In the genomic region with DNA sequence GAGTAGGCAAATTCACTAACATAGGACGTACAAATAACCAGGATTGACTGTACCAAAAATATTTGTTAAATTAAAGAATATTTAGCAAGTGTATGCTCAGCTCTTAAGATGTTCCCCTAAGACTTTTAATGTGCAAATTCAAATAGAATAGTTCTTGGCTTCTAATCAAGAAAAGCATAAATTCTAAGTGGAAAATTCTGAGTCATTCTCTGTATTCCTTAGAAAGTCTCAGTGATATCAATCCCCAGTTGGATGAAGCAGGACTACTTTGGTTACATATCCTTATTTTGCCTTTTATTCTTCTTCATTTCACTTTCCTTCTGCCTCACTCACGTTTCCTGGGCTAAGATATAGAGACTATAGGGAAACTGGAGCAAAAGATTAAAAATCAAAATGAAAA, we compare ENCODE assay signal across 33 cellular contexts.
DNase-seq lines count a peak whose midpoint lies in the region; ATAC-seq, FAIRE-seq and TF ChIP-seq lines count a peak whose summit lies in the region.
"Had no signal": no experiment of that assay in that cellular context is flagged by ENCODE, and none has a peak within 500 bp of the region (broad histone marks: within the 10 kb centered on the region; RNA-seq: fewer than 3 reads in every experiment).

No MANE protein-coding gene starts in this region.

- H3K36me3 ChIP-seq in astrocyte (ENCODE audit: insufficient read depth, low read length) (no peaks in the 10 kb centered on the region), osteoblast (ENCODE audit: insufficient read depth, low read length) (no peaks in the 10 kb centered on the region), mucosa of descending colon (ENCODE audit: low read depth) (no peaks in the 10 kb centered on the region)
- H3K36me3 ChIP-seq in effector memory CD4-positive, alpha-beta T cell (ENCODE audit: control insufficient read depth, insufficient read depth, low read length), result no peaks in the 10 kb centered on the region
- H3K36me3 ChIP-seq: heart right ventricle, suprapubic skin, WERI-Rb-1 had no signal

- peak; percentile 15 for DNase-seq in GM03348 (ENCODE audit: low spot score)
- DNase-seq in astrocyte (ENCODE audit: low read depth), result peak; percentile 51
- DNase-seq in fibroblast of gingiva (ENCODE audit: low read depth), result peak; percentile 65
- peak; percentile 26 for DNase-seq in osteoblast (ENCODE audit: insufficient read length, low spot score, missing footprints)
- no peak for DNase-seq in AG08395 (ENCODE audit: low spot score)
- DNase-seq in mucosa of descending colon, result no peak
- DNase-seq in effector memory CD4-positive, alpha-beta T cell, result no peak
- no peak for DNase-seq in natural killer cell treated with Interleukin-12 subunit alpha and Interleukin-12 subunit beta and Interleukin-15 and Interleukin-18, amount 100 ng/mL, for 72 hours (ENCODE audit: low spot score)
- DNase-seq: activated CD4-positive, alpha-beta T cell treated with anti-CD3 and anti-CD28 coated beads for 48 hours; activated gamma-delta T cell treated with Interleukin-2 at 50 U/mL for 16 hours; activated naive CD8-positive, alpha-beta T cell treated with anti-CD3 and anti-CD28 coated beads, Interleukin-2, amount 50 U/mL, for 24 hours; activated T-cell treated with anti-CD3 and anti-CD28 coated beads, Interleukin-2, amount 50 U/mL, for 24 hours; Caco-2; cortex of kidney; GF-D8; heart right ventricle; NCI-H1105 treated with DMSO at 0.1 percent for 48 hours; NCI-H2029; NCI-H69; posterior cingulate gyrus; right cardiac atrium; SHP77 treated with DMSO at 0.1 percent for 48 hours; stimulated activated CD4-positive, alpha-beta T cell treated with anti-CD3 and anti-CD28 coated beads, Interleukin-4, amount 100 ng/mL, for 24 hours; SW 1271; T1000; WERI-Rb-1 had no signal

- H4K20me1 ChIP-seq in astrocyte (ENCODE audit: insufficient read depth, low read length), result no peaks in the 10 kb centered on the region
- no peaks in the 10 kb centered on the region for H4K20me1 ChIP-seq in osteoblast (ENCODE audit: insufficient read depth, low read length)

- no peaks in the 10 kb centered on the region for H3K27me3 ChIP-seq in astrocyte (ENCODE audit: insufficient read depth, low read length)
- H3K27me3 ChIP-seq in osteoblast (ENCODE audit: insufficient read depth, low read length), result no peaks in the 10 kb centered on the region
- H3K27me3 ChIP-seq in effector memory CD4-positive, alpha-beta T cell (replicated peaks; ENCODE audit: control insufficient read depth, insufficient read depth, low read length, poor library complexity, severe bottlenecking), result no peaks in the 10 kb centered on the region
- H3K27me3 ChIP-seq: heart right ventricle, suprapubic skin had no signal

- H3K27me3 Mint-ChIP-seq in astrocyte (ENCODE audit: low read depth, unreplicated experiment), result no peaks in the 10 kb centered on the region
- no peaks in the 10 kb centered on the region for H3K27me3 Mint-ChIP-seq in natural killer cell treated with Interleukin-12 subunit alpha and Interleukin-12 subunit beta and Interleukin-15 and Interleukin-18, amount 100 ng/mL, for 72 hours
- H3K27me3 Mint-ChIP-seq: activated naive CD8-positive, alpha-beta T cell treated with anti-CD3 and anti-CD28 coated beads, Interleukin-2, amount 50 U/mL, for 24 hours; IgD-negative memory B cell had no signal

- no peaks in the 10 kb centered on the region for H3K36me3 Mint-ChIP-seq in astrocyte (ENCODE audit: low read depth, unreplicated experiment)
- H3K36me3 Mint-ChIP-seq in natural killer cell treated with Interleukin-12 subunit alpha and Interleukin-12 subunit beta and Interleukin-15 and Interleukin-18, amount 100 ng/mL, for 72 hours, result no peaks in the 10 kb centered on the region
- H3K36me3 Mint-ChIP-seq: IgD-negative memory B cell; stimulated activated memory B cell treated with anti-CD40 and anti-IgM and Interleukin-4, amounts not matched to agents 10 μg/mL and 1 μg/mL and 100 μg/mL, for 72 hours had no signal

- TF ChIP-seq CTCF in astrocyte (IDR thresholded peaks at IDR 0.05; ENCODE audit: insufficient read depth, low read depth, low read length) (no peak), osteoblast (IDR thresholded peaks at IDR 0.05; ENCODE audit: extremely low read depth, low read depth, low read length) (no peak), mucosa of descending colon (IDR thresholded peaks at IDR 0.05) (no peak)

- H2AFZ ChIP-seq in astrocyte (ENCODE audit: low read depth, low read length) (no peak overlapping the region), osteoblast (ENCODE audit: low read length) (no peak overlapping the region)

- no peaks in the 10 kb centered on the region for H3K9me3 ChIP-seq in astrocyte (ENCODE audit: insufficient read depth, low read depth, low read length)
- no peaks in the 10 kb centered on the region for H3K9me3 ChIP-seq in osteoblast (ENCODE audit: low read depth, low read length)
- H3K9me3 ChIP-seq in mucosa of descending colon, result no peaks in the 10 kb centered on the region
- H3K9me3 ChIP-seq in effector memory CD4-positive, alpha-beta T cell (ENCODE audit: control insufficient read depth, low read length), result no peaks in the 10 kb centered on the region
- H3K9me3 ChIP-seq: Caco-2, heart right ventricle, suprapubic skin had no signal

- H3K4me1 Mint-ChIP-seq in astrocyte (ENCODE audit: low read depth, unreplicated experiment), result no peaks in the 10 kb centered on the region
- no peaks in the 10 kb centered on the region for H3K4me1 Mint-ChIP-seq in natural killer cell treated with Interleukin-12 subunit alpha and Interleukin-12 subunit beta and Interleukin-15 and Interleukin-18, amount 100 ng/mL, for 72 hours (ENCODE audit: low read depth in 2 of 2)
- H3K4me1 Mint-ChIP-seq: activated naive CD8-positive, alpha-beta T cell treated with anti-CD3 and anti-CD28 coated beads, Interleukin-2, amount 50 U/mL, for 24 hours; IgD-negative memory B cell; stimulated activated memory B cell treated with anti-CD40 and anti-IgM and Interleukin-4, amounts not matched to agents 10 μg/mL and 1 μg/mL and 100 μg/mL, for 72 hours had no signal

- intact Hi-C loops in mucosa of descending colon (cut with DNase I, micrococcal nuclease), result no loop called here

- H3K4me3 ChIP-seq in astrocyte (ENCODE audit: insufficient read depth, low read depth, low read length) (no peak overlapping the region), osteoblast (ENCODE audit: insufficient read depth, low read length) (no peak overlapping the region), mucosa of descending colon (no peak overlapping the region)
- H3K4me3 ChIP-seq in effector memory CD4-positive, alpha-beta T cell (ENCODE audit: insufficient read depth, low read depth, low read length, poor library complexity, severe bottlenecking), result no peak overlapping the region
- H3K4me3 ChIP-seq: heart right ventricle, lung, suprapubic skin had no signal

- ATAC-seq in mucosa of descending colon, result no peak
- no peak for ATAC-seq in natural killer cell treated with Interleukin-12 subunit alpha and Interleukin-12 subunit beta and Interleukin-15 and Interleukin-18, amount 100 ng/mL, for 72 hours
- ATAC-seq: activated naive CD8-positive, alpha-beta T cell treated with anti-CD3 and anti-CD28 coated beads, Interleukin-2, amount 50 U/mL, for 24 hours; heart right ventricle; Panc1; right cardiac atrium; stimulated activated memory B cell treated with anti-CD40 and anti-IgM and Interleukin-4, amounts not matched to agents 10 μg/mL and 1 μg/mL and 100 μg/mL, for 72 hours had no signal

- H3K4me2 ChIP-seq in astrocyte (ENCODE audit: low read length) (no peak overlapping the region), osteoblast (ENCODE audit: insufficient read depth, low read length) (no peak overlapping the region)

- no peak overlapping the region for H3K27ac Mint-ChIP-seq in astrocyte (ENCODE audit: unreplicated experiment)
- no peak overlapping the region for H3K27ac Mint-ChIP-seq in natural killer cell treated with Interleukin-12 subunit alpha and Interleukin-12 subunit beta and Interleukin-15 and Interleukin-18, amount 100 ng/mL, for 72 hours
- H3K27ac Mint-ChIP-seq: activated naive CD8-positive, alpha-beta T cell treated with anti-CD3 and anti-CD28 coated beads, Interleukin-2, amount 50 U/mL, for 24 hours; activated T-cell treated with anti-CD3 and anti-CD28 coated beads, Interleukin-2, amount 50 U/mL, for 24 hours; IgD-negative memory B cell; stimulated activated memory B cell treated with anti-CD40 and anti-IgM and Interleukin-4, amounts not matched to agents 10 μg/mL and 1 μg/mL and 100 μg/mL, for 72 hours had no signal

- H3K4me3 Mint-ChIP-seq in astrocyte (ENCODE audit: unreplicated experiment), result no peak overlapping the region
- H3K4me3 Mint-ChIP-seq in natural killer cell treated with Interleukin-12 subunit alpha and Interleukin-12 subunit beta and Interleukin-15 and Interleukin-18, amount 100 ng/mL, for 72 hours, result no peak overlapping the region
- H3K4me3 Mint-ChIP-seq: activated naive CD8-positive, alpha-beta T cell treated with anti-CD3 and anti-CD28 coated beads, Interleukin-2, amount 50 U/mL, for 24 hours; activated T-cell treated with anti-CD3 and anti-CD28 coated beads, Interleukin-2, amount 50 U/mL, for 24 hours; IgD-negative memory B cell; stimulated activated memory B cell treated with anti-CD40 and anti-IgM and Interleukin-4, amounts not matched to agents 10 μg/mL and 1 μg/mL and 100 μg/mL, for 72 hours had no signal

- no peaks in the 10 kb centered on the region for H3K9me3 Mint-ChIP-seq in astrocyte (ENCODE audit: unreplicated experiment)
- H3K9me3 Mint-ChIP-seq in natural killer cell treated with Interleukin-12 subunit alpha and Interleukin-12 subunit beta and Interleukin-15 and Interleukin-18, amount 100 ng/mL, for 72 hours, result peaks cover 12% of the 10 kb centered on the region
- H3K9me3 Mint-ChIP-seq: activated naive CD8-positive, alpha-beta T cell treated with anti-CD3 and anti-CD28 coated beads, Interleukin-2, amount 50 U/mL, for 24 hours; activated T-cell treated with anti-CD3 and anti-CD28 coated beads, Interleukin-2, amount 50 U/mL, for 24 hours; IgD-negative memory B cell; stimulated activated memory B cell treated with anti-CD40 and anti-IgM and Interleukin-4, amounts not matched to agents 10 μg/mL and 1 μg/mL and 100 μg/mL, for 72 hours had no signal

- FAIRE-seq in astrocyte (lab: Jason Lieb, UNC), result no peak
- FAIRE-seq: endometrium had no signal

- H3K27ac ChIP-seq in astrocyte (ENCODE audit: low read depth, low read length) (no peak overlapping the region), osteoblast (ENCODE audit: low read depth, low read length) (no peak overlapping the region)
- H3K27ac ChIP-seq in effector memory CD4-positive, alpha-beta T cell (ENCODE audit: insufficient read depth, low read length, poor library complexity, severe bottlenecking), result no peak overlapping the region
- H3K27ac ChIP-seq: C4-2B, heart right ventricle, suprapubic skin, WERI-Rb-1 had no signal

- H3K9ac ChIP-seq in astrocyte (ENCODE audit: low read length), result no peak overlapping the region

- H3K4me1 ChIP-seq in astrocyte (ENCODE audit: insufficient read depth, low read length), result no peaks in the 10 kb centered on the region
- peaks cover 4% of the 10 kb centered on the region for H3K4me1 ChIP-seq in osteoblast (ENCODE audit: insufficient read depth, low read length)
- H3K4me1 ChIP-seq in mucosa of descending colon (ENCODE audit: low read depth), result no peaks in the 10 kb centered on the region
- no peaks in the 10 kb centered on the region for H3K4me1 ChIP-seq in effector memory CD4-positive, alpha-beta T cell (ENCODE audit: control insufficient read depth, insufficient read depth, low read length, poor library complexity, severe bottlenecking)
- H3K4me1 ChIP-seq: Caco-2, heart right ventricle, suprapubic skin had no signal

- no peaks in the 10 kb centered on the region for H3K79me2 ChIP-seq in astrocyte (ENCODE audit: insufficient read depth, low read length)
- no peaks in the 10 kb centered on the region for H3K79me2 ChIP-seq in osteoblast (ENCODE audit: insufficient read depth, low read length)

Comparison
In these comparisons a context has a peak if more than half of its experiments do, and no peak if none do; other contexts are left out.
1. DNase-seq: peak in GM03348 (single experiment), astrocyte (single experiment), fibroblast of gingiva (single experiment) and osteoblast (single experiment); none in AG08395 (single experiment), mucosa of descending colon (0 of 3), effector memory CD4-positive, alpha-beta T cell (0 of 3) and natural killer cell treated with Interleukin-12 subunit alpha and Interleukin-12 subunit beta and Interleukin-15 and Interleukin-18, amount 100 ng/mL, for 72 hours (single experiment).